In genomic region chr3:88671594-88671993, GRCh38 we compare ENCODE assay signal across 37 cellular contexts.
"Had no signal": no experiment of that assay in that cellular context is flagged by ENCODE, and none has a peak within 500 bp of the region (broad histone marks: within the 10 kb centered on the region; RNA-seq: fewer than 3 reads in every experiment).

No MANE protein-coding gene starts in this region.

- DNase-seq: activated B cell treated with CpG ODN at 0.5 μM for 24 hours; activated CD4-positive, alpha-beta memory T cell treated with anti-CD3 and anti-CD28 coated beads for 36 hours; activated CD4-positive, alpha-beta T cell treated with anti-CD3 and anti-CD28 coated beads for 4 hours; activated CD4-positive, alpha-beta T cell treated with anti-CD3 and anti-CD28 coated beads, Interleukin-2, amount 10 ng/mL, durations not matched to agents 24 days and 14 days; activated CD4-positive, alpha-beta T cell treated with anti-CD3 and anti-CD28 coated beads, Interleukin-2, amount 50 U/mL, for 1 hour; activated CD4-positive, alpha-beta T cell treated with anti-CD3 and anti-CD28 coated beads, Interleukin-2, amount 50 U/mL, for 4 hours; activated CD4-positive, CD25-positive, alpha-beta regulatory T cell treated with anti-CD3 and anti-CD28 coated beads, Interleukin-2, amount 50 U/mL, for 72 hours; activated CD8-positive, alpha-beta memory T cell treated with anti-CD3 and anti-CD28 coated beads, Interleukin-2, amount 50 U/mL, for 4 hours; activated CD8-positive, alpha-beta T cell treated with anti-CD3 and anti-CD28 coated beads for 36 hours; activated effector memory CD4-positive, alpha-beta T cell treated with anti-CD3 and anti-CD28 coated beads, Interleukin-2, amount 50 U/mL, for 16 hours; activated gamma-delta T cell treated with Interleukin-2 at 50 U/mL for 16 hours; activated naive CD4-positive, alpha-beta T cell; activated naive CD4-positive, alpha-beta T cell treated with anti-CD3 and anti-CD28 coated beads for 36 hours; activated naive CD4-positive, alpha-beta T cell treated with anti-CD3 and anti-CD28 coated beads, Interleukin-2, amount 50 U/mL, for 16 hours; activated naive CD8-positive, alpha-beta T cell treated with anti-CD3 and anti-CD28 coated beads for 36 hours; activated T-cell treated with anti-CD3 and anti-CD28 coated beads for 4 hours; activated T-cell treated with anti-CD3 and anti-CD28 coated beads, Interleukin-2, amount 50 U/mL, for 1 hour; activated T-cell treated with anti-CD3 and anti-CD28 coated beads, Interleukin-2, amount 50 U/mL, for 4 hours; activated T-cell treated with anti-CD3 and anti-CD28 coated beads, Interleukin-2, amount 50 U/mL, for 72 hours; adrenal gland; amniotic stem cell; anterior cingulate cortex; caudate nucleus; cerebellar nuclear complex; T-helper 1 cell; T-helper 2 cell; T-helper 9 cell had no signal

- H3K27me3 Mint-ChIP-seq: activated B cell treated with CpG ODN at 0.5 μM for 24 hours; activated CD4-positive, alpha-beta memory T cell treated with anti-CD3 and anti-CD28 coated beads for 36 hours; activated CD4-positive, alpha-beta T cell treated with anti-CD3 and anti-CD28 coated beads, Interleukin-2, amount 10 ng/mL, durations not matched to agents 24 days and 14 days; activated CD8-positive, alpha-beta T cell treated with anti-CD3 and anti-CD28 coated beads for 36 hours; activated naive CD8-positive, alpha-beta T cell treated with anti-CD3 and anti-CD28 coated beads for 36 hours; activated T-helper 17 cell treated with anti-CD3 and anti-CD28 coated beads, Interleukin-2, amount 50 U/mL, for 72 hours; central memory CD8-positive, alpha-beta T cell had no signal

- H3K9me3 Mint-ChIP-seq: activated B cell treated with CpG ODN at 0.5 μM for 24 hours; activated CD4-positive, alpha-beta memory T cell treated with anti-CD3 and anti-CD28 coated beads for 36 hours; activated CD4-positive, alpha-beta T cell treated with anti-CD3 and anti-CD28 coated beads, Interleukin-2, amount 10 ng/mL, durations not matched to agents 24 days and 14 days; activated CD8-positive, alpha-beta T cell treated with anti-CD3 and anti-CD28 coated beads for 36 hours; activated naive CD4-positive, alpha-beta T cell treated with anti-CD3 and anti-CD28 coated beads for 36 hours; activated T-helper 1 cell treated with anti-CD3 and anti-CD28 coated beads, Interleukin-12 subunit alpha, Interleukin-12 subunit beta, Interleukin-2, Interleukin-4 antibody, amounts not matched to agents 30 ng/mL and 10 ng/mL and 1 ng/mL, durations not matched to agents 14 hours and 24 hours and 36 hours had no signal

- H3K36me3 Mint-ChIP-seq: activated CD4-positive, alpha-beta memory T cell treated with anti-CD3 and anti-CD28 coated beads for 36 hours; activated naive CD4-positive, alpha-beta T cell treated with anti-CD3 and anti-CD28 coated beads, Interleukin-2, amount 50 U/mL, for 72 hours; activated naive CD8-positive, alpha-beta T cell treated with anti-CD3 and anti-CD28 coated beads for 36 hours; brain had no signal

- H3K9me3 ChIP-seq: adrenal gland, ascending aorta had no signal

- H3K36me3 ChIP-seq: adrenal gland, ascending aorta, cardiac muscle cell had no signal

- H3K27ac ChIP-seq: adrenal gland, ascending aorta, cardiac muscle cell, VCaP had no signal

- H3K4me1 ChIP-seq: adrenal gland, ascending aorta had no signal

- H3K4me3 Mint-ChIP-seq: activated B cell treated with CpG ODN at 0.5 μM for 24 hours; activated CD4-positive, alpha-beta memory T cell treated with anti-CD3 and anti-CD28 coated beads for 36 hours; activated CD4-positive, alpha-beta T cell treated with anti-CD3 and anti-CD28 coated beads, Interleukin-2, amount 10 ng/mL, durations not matched to agents 24 days and 14 days; activated CD8-positive, alpha-beta T cell treated with anti-CD3 and anti-CD28 coated beads for 36 hours; activated naive CD4-positive, alpha-beta T cell treated with anti-CD3 and anti-CD28 coated beads for 36 hours; activated naive CD8-positive, alpha-beta T cell treated with anti-CD3 and anti-CD28 coated beads for 36 hours; activated T-cell treated with anti-CD3 and anti-CD28 coated beads, Interleukin-2, amount 50 U/mL, for 4 hours; activated T-cell treated with anti-CD3 and anti-CD28 coated beads, Interleukin-2, amount 50 U/mL, for 72 hours; activated T-helper 1 cell treated with anti-CD3 and anti-CD28 coated beads, Interleukin-12 subunit alpha, Interleukin-12 subunit beta, Interleukin-2, Interleukin-4 antibody, amounts not matched to agents 30 ng/mL and 10 ng/mL and 1 ng/mL, durations not matched to agents 14 hours and 24 hours and 36 hours; activated T-helper 17 cell treated with anti-CD3 and anti-CD28 coated beads, Interleukin-2, amount 50 U/mL, for 72 hours; brain; central memory CD8-positive, alpha-beta T cell; T-helper 1 cell treated with Interleukin-12 subunit alpha and Interleukin-12 subunit beta and Interleukin-4 antibody, amounts not matched to agents 30 μg/mL and 1 μg/mL, for 36 hours; T-helper 2 cell treated with Interferon-gamma antibody and Interleukin-4, amounts not matched to agents 5 μg/mL and 100 μg/mL, for 36 hours had no signal

- H3K4me3 ChIP-seq: adrenal gland, ascending aorta, cardiac muscle cell had no signal

- H3K27ac Mint-ChIP-seq: activated B cell treated with CpG ODN at 0.5 μM for 24 hours; activated CD4-positive, alpha-beta memory T cell treated with anti-CD3 and anti-CD28 coated beads for 36 hours; activated CD4-positive, alpha-beta T cell treated with anti-CD3 and anti-CD28 coated beads, Interleukin-2, amount 10 ng/mL, durations not matched to agents 24 days and 14 days; activated CD8-positive, alpha-beta T cell treated with anti-CD3 and anti-CD28 coated beads for 36 hours; activated naive CD4-positive, alpha-beta T cell treated with anti-CD3 and anti-CD28 coated beads for 36 hours; activated naive CD4-positive, alpha-beta T cell treated with anti-CD3 and anti-CD28 coated beads, Interleukin-2, amount 50 U/mL, for 72 hours; activated naive CD8-positive, alpha-beta T cell treated with anti-CD3 and anti-CD28 coated beads for 36 hours; activated T-cell treated with anti-CD3 and anti-CD28 coated beads, Interleukin-2, amount 50 U/mL, for 72 hours; activated T-helper 1 cell treated with anti-CD3 and anti-CD28 coated beads, Interleukin-12 subunit alpha, Interleukin-12 subunit beta, Interleukin-2, Interleukin-4 antibody, amounts not matched to agents 30 ng/mL and 10 ng/mL and 1 ng/mL, durations not matched to agents 14 hours and 24 hours and 36 hours; activated T-helper 17 cell treated with anti-CD3 and anti-CD28 coated beads, Interleukin-2, amount 50 U/mL, for 72 hours; T-helper 1 cell treated with Interleukin-12 subunit alpha and Interleukin-12 subunit beta and Interleukin-4 antibody, amounts not matched to agents 30 μg/mL and 1 μg/mL, for 36 hours; T-helper 2 cell treated with Interferon-gamma antibody and Interleukin-4, amounts not matched to agents 5 μg/mL and 100 μg/mL, for 36 hours had no signal

- H3K27me3 ChIP-seq: adrenal gland, ascending aorta, cardiac muscle cell had no signal

- H3K4me1 Mint-ChIP-seq: activated B cell treated with CpG ODN at 0.5 μM for 24 hours; activated CD4-positive, alpha-beta T cell treated with anti-CD3 and anti-CD28 coated beads, Interleukin-2, amount 10 ng/mL, durations not matched to agents 24 days and 14 days; activated naive CD8-positive, alpha-beta T cell treated with anti-CD3 and anti-CD28 coated beads for 36 hours; activated T-helper 17 cell treated with anti-CD3 and anti-CD28 coated beads, Interleukin-2, amount 50 U/mL, for 72 hours; central memory CD8-positive, alpha-beta T cell had no signal

- ATAC-seq: activated CD8-positive, alpha-beta T cell treated with anti-CD3 and anti-CD28 coated beads for 36 hours; activated naive CD4-positive, alpha-beta T cell treated with anti-CD3 and anti-CD28 coated beads, Interleukin-2, amount 50 U/mL, for 72 hours; activated T-cell treated with anti-CD3 and anti-CD28 coated beads, Interleukin-2, amount 50 U/mL, for 4 hours; activated T-cell treated with anti-CD3 and anti-CD28 coated beads, Interleukin-2, amount 50 U/mL, for 72 hours; activated T-helper 17 cell treated with anti-CD3 and anti-CD28 coated beads, Interleukin-2, amount 50 U/mL, for 72 hours had no signal
